9 cellular contexts compared by ENCODE assay signal in genomic region chr3:151468284-151468917, GRCh38. TPM values are rescaled to one million over a fixed set of nuclear protein-coding genes. Genes with fewer than 3 reads are reported as not detected.
DNase-seq lines count a peak whose midpoint lies in the region; ATAC-seq lines count a peak whose summit lies in the region.
"Had no signal": no experiment of that assay in that cellular context is flagged by ENCODE, and none has a peak within 500 bp of the region (broad histone marks: within the 10 kb centered on the region; RNA-seq: fewer than 3 reads in every experiment).

No MANE protein-coding gene starts in this region.

- DNase-seq in activated gamma-delta T cell treated with Interleukin-2 at 50 U/mL for 16 hours (peak; percentile 40), activated gamma-delta T cell (lab: John Stamatoyannopoulos, UW) (no peak), NCI-H146 treated with DMSO at 0.1 percent for 48 hours (lab: John Stamatoyannopoulos, UW; ENCODE audit: unreplicated experiment) (peak; percentile 56), T-helper 1 cell (peak in 4 of 5 donors; percentile 8 to 25 (median 24)), midbrain (lab: John Stamatoyannopoulos, UW) (peak; percentile 35), aorta (peak in 1 of 2 donors; percentile 39)
- peak; percentile 7 for DNase-seq in effector CD8-positive, alpha-beta T cell (lab: John Stamatoyannopoulos, UW)

- no peaks in the 10 kb centered on the region for H3K36me3 ChIP-seq in aorta (ENCODE audit: control insufficient read depth in 1 of 2, insufficient read depth in 2 of 2, low read length in 1 of 2)

- H3K9me3 ChIP-seq in aorta (ENCODE audit: control insufficient read depth, low read length): no peaks in the 10 kb centered on the region

- intact Hi-C loops in aorta (cut with DNase I): no loop called here

- WGBS in aorta, 2 donors: 53 to 55% methylated on average over 9 of the region's 9 CpGs

- H3K27me3 ChIP-seq in aorta (ENCODE audit: control insufficient read depth in 1 of 2, insufficient read depth in 2 of 2, low read length in 1 of 2): no peaks in the 10 kb centered on the region

- H3K4me1 ChIP-seq in aorta (ENCODE audit: control insufficient read depth in 1 of 2, insufficient read depth in 2 of 2, low read length in 2 of 2): no peaks in the 10 kb centered on the region

- no peak overlapping the region for H3K4me3 ChIP-seq in aorta (ENCODE audit: low read length in 2 of 2)

- peak; percentile 81 for ATAC-seq in HG02588 (IDR thresholded peaks at IDR 0.05; ENCODE audit: unreplicated experiment)
- peak; percentile 76 for ATAC-seq in aorta (ENCODE audit: low FRiP score)

- no peak overlapping the region for H3K27ac ChIP-seq in aorta (ENCODE audit: low read depth in 1 of 2, low read length in 2 of 2)
- H3K27ac ChIP-seq: epithelial cell of prostate had no signal

RNA-seq across cellular contexts. Expression of gene IGSF10, which starts 7.5 kb away (rescaled TPM):
- total RNA-seq in aorta: 1 to 10 TPM; 2.2 to 7.7 TPM
- 1 to 10 TPM; 2.3 to 2.9 TPM for polyA plus RNA-seq in aorta
